7 cellular contexts compared by ENCODE assay signal in the genomic region with DNA sequence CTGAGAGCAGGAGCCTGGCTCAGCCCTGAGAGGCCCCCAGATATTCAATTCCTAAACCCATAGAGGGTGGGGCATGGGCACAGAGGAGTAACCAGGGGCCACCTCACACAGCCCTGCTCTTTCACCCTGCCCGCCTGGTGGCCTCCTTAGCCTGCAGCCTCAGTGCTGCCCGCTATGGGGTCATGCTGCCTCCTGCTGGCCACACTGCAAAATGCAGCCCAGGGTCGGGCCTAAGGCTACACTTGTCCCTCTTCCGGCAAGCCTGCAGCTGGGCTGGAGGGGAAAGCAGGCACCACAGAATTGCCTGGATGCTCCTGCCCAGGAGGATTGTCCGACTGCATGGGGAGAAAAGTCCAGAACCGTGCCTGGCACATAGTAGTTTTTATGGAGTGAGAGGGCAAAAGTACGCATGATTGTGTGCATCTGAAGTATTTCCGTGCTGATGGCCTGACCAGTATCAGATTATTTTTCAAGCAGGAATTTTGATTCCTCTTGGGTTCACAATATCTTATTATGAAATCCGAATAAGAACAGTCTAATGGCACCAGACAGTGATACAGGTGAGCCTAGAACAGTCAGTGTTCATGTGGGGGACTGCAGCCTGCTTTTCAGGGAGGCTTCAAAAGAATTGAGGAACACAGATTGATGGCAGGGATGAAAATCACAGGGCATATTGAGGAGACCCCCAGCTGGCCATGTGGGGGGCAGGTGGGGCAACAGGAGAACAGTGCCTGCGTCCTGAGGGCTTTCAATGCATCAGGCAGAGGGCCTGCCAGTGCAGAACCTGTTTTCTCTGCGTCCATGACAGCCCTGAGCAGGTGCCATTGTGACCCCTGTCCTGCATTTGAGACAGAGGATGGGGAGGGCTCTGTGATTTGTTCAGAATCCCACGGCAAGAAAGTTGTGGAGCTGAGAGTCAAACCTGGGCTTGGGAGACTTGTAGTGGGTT. TPM values are rescaled to one million over a fixed set of nuclear protein-coding genes. Genes with fewer than 3 reads are reported as not detected.
DNase-seq lines count a peak whose midpoint lies in the region; ATAC-seq and TF ChIP-seq lines count a peak whose summit lies in the region.

No MANE protein-coding gene starts in this region.

- no peak overlapping the region for H2AK5ac ChIP-seq in trophoblast cell (ENCODE audit: low read length)

- H3K9ac ChIP-seq in trophoblast cell (ENCODE audit: low read length) = no peak overlapping the region

- H2BK5ac ChIP-seq in trophoblast cell (ENCODE audit: low read depth, low read length, poor library complexity) = no peak overlapping the region

- H4K8ac ChIP-seq in trophoblast cell (ENCODE audit: low read depth, low read length) = no peak overlapping the region

- H2AFZ ChIP-seq in trophoblast cell (ENCODE audit: insufficient read depth, low read length, poor library complexity) = no peak overlapping the region

- H3K36me3 ChIP-seq in trophoblast cell (ENCODE audit: control insufficient read depth in 1 of 2, insufficient read depth in 2 of 2, low read length in 2 of 2) (no peaks in the 10 kb centered on the region), upper lobe of right lung (no peaks in the 10 kb centered on the region)

- ATAC-seq in HG02763 (IDR thresholded peaks at IDR 0.05; ENCODE audit: unreplicated experiment) = peak; percentile 35
- peak; percentile 82 for ATAC-seq in upper lobe of right lung

- no peak overlapping the region for H2BK12ac ChIP-seq in trophoblast cell (ENCODE audit: low read length)

- peak; percentile 76 for TF ChIP-seq CTCF in upper lobe of right lung (IDR thresholded peaks at IDR 0.05)

- H3K9me3 ChIP-seq in trophoblast cell (ENCODE audit: insufficient read depth, low read depth, low read length) (no peaks in the 10 kb centered on the region), upper lobe of right lung (no peaks in the 10 kb centered on the region)

- no peak overlapping the region for H3K14ac ChIP-seq in trophoblast cell (ENCODE audit: low read length)

- H3K4me1 ChIP-seq in trophoblast cell (ENCODE audit: control insufficient read depth in 1 of 2, insufficient read depth in 2 of 2, low read length in 2 of 2) = peaks cover 8 to 14% of the 10 kb centered on the region in 2 experiments
- no peaks in the 10 kb centered on the region for H3K4me1 ChIP-seq in upper lobe of right lung

- no peak overlapping the region for H3K23ac ChIP-seq in trophoblast cell (ENCODE audit: low read length)

- no peak overlapping the region for H3K4me3 ChIP-seq in trophoblast cell (ENCODE audit: low read depth, low read length)
- H3K4me3 ChIP-seq in upper lobe of right lung = no peak overlapping the region

- H2BK120ac ChIP-seq in trophoblast cell (ENCODE audit: insufficient read depth, low read length, poor library complexity) = no peak overlapping the region

- no CpG with 5 or more reads among the region's 12 CpGs for WGBS in trophoblast cell (ENCODE audit: extremely low coverage, insufficient coverage, insufficient read length)

- H3K79me2 ChIP-seq in trophoblast cell (ENCODE audit: control insufficient read depth, insufficient read depth, low read length, poor library complexity) = no peaks in the 10 kb centered on the region

- no peak overlapping the region for H4K12ac ChIP-seq in trophoblast cell (ENCODE audit: low read depth, low read length)

- H3K4ac ChIP-seq in trophoblast cell (ENCODE audit: low read depth, low read length) = no peak overlapping the region

- H3K27me3 ChIP-seq in trophoblast cell (ENCODE audit: insufficient read depth, low read length) (no peaks in the 10 kb centered on the region), upper lobe of right lung (no peaks in the 10 kb centered on the region)

- no peak overlapping the region for H3K27ac ChIP-seq in trophoblast cell (ENCODE audit: low read depth, low read length)
- H3K27ac ChIP-seq in upper lobe of right lung = no peak overlapping the region

- DNase-seq in GM04504 (ENCODE audit: low read depth) = peak; percentile 14
- peak; percentile 8 for DNase-seq in RKO (ENCODE audit: low spot score)
- DNase-seq in activated effector memory CD4-positive, alpha-beta T cell treated with Interleukin-2 at 50 U/mL for 16 hours = peak; percentile 70
- DNase-seq in globus pallidus (ENCODE audit: low spot score) = peak; percentile 45
- peak; percentile 65 to 91 for DNase-seq in trophoblast cell
- DNase-seq in upper lobe of right lung = peak; percentile 84

- H3K4me2 ChIP-seq in trophoblast cell (ENCODE audit: low read length) = no peak overlapping the region

- no peaks in the 10 kb centered on the region for H3K79me1 ChIP-seq in trophoblast cell (ENCODE audit: low read length)

- no peak overlapping the region for H3K18ac ChIP-seq in trophoblast cell (ENCODE audit: low read length)

- H4K91ac ChIP-seq in trophoblast cell (ENCODE audit: low read depth, low read length) = no peak overlapping the region

- intact Hi-C loops in upper lobe of right lung (cut with DNase I) = no loop called here

RNA-seq across cellular contexts. Expression of gene ALPP, which starts 51.2 kb away (rescaled TPM):
- polyA plus RNA-seq in trophoblast cell (2013) = 0.21 and 0.25 TPM in 2 replicates
- total RNA-seq in upper lobe of right lung = 9.5 TPM

Comparison
In these comparisons a context has a peak if more than half of its experiments do, and no peak if none do; other contexts are left out.
1. DNase-seq: peak in every context shown above with its lines; median percentile 84 in upper lobe of right lung; 78 in trophoblast cell; 70 in activated effector memory CD4-positive, alpha-beta T cell treated with Interleukin-2 at 50 U/mL for 16 hours; 45 in globus pallidus; 14 in GM04504; 8 in RKO.